Comparison of ENCODE assay signal across 1 cellular context in genomic region chr3:139466369-139466768, GRCh38.
TF ChIP-seq lines count a peak whose summit lies in the region.

No MANE protein-coding gene starts in this region.

TF ChIP-seq in HepG2, 621 proteins besides CTCF, POLR2A, EP300 and RAD21:
- TF ChIP-seq CBFB (CRISPR knock-in tag; IDR thresholded peaks at IDR 0.05) (no peak), NFIB (CRISPR knock-in tag; IDR thresholded peaks at IDR 0.05; ENCODE audit: borderline replicate concordance) (no peak), KLF16 (CRISPR knock-in tag; IDR thresholded peaks at IDR 0.05) (no peak), CHD2 (IDR thresholded peaks at IDR 0.05; ENCODE audit: low read depth, low read length) (no peak), ZNF670 (CRISPR knock-in tag; IDR thresholded peaks at IDR 0.05; ENCODE audit: borderline replicate concordance) (no peak), ZBTB44 (CRISPR knock-in tag; IDR thresholded peaks at IDR 0.05) (no peak), PHF20 (CRISPR knock-in tag; IDR thresholded peaks at IDR 0.05) (no peak), ZNF615 (CRISPR knock-in tag; IDR thresholded peaks at IDR 0.05; ENCODE audit: borderline replicate concordance) (no peak), ZNF276 (CRISPR knock-in tag; IDR thresholded peaks at IDR 0.05; ENCODE audit: low read depth) (no peak), LRRFIP1 (CRISPR knock-in tag; conservative IDR thresholded peaks at IDR 0.05) (no peak), GZF1 (CRISPR knock-in tag; IDR thresholded peaks at IDR 0.05) (no peak), CHD4 (IDR thresholded peaks at IDR 0.05; ENCODE audit: borderline replicate concordance, low read length) (no peak), HNRNPUL1 (IDR thresholded peaks at IDR 0.05; ENCODE audit: low read depth, low read length) (no peak), DR1 (CRISPR knock-in tag; IDR thresholded peaks at IDR 0.05) (no peak), ELF1 (CRISPR knock-in tag; IDR thresholded peaks at IDR 0.05) (no peak), ZNF17 (CRISPR knock-in tag; IDR thresholded peaks at IDR 0.05) (no peak)
